In the genomic region with DNA sequence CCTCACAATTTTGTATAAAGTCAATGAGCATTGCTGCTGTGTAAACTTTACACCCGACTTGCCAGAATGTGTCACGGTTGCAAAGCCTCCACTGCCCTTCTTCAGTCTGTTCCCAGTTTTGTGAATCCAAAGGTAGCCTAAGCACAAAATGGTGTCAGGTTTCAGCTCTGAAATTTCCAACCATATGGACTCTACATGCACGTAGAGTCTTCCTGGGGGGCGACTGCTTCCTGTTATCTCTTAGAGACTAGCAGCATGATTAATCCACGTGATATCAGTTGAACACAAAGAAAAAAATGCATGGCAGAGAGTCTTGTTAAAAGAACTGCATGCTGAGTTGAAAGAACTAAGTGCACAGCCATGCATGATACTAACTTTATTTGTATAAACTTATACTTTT, we compare ENCODE assay signal across 1 cellular context.
TF ChIP-seq lines count a peak whose summit lies in the region.

No MANE protein-coding gene starts in this region.

TF ChIP-seq in IMR-90, 13 proteins besides CTCF, POLR2A, EP300 and RAD21 (continued from another document):
- TF ChIP-seq, protein P1, sequence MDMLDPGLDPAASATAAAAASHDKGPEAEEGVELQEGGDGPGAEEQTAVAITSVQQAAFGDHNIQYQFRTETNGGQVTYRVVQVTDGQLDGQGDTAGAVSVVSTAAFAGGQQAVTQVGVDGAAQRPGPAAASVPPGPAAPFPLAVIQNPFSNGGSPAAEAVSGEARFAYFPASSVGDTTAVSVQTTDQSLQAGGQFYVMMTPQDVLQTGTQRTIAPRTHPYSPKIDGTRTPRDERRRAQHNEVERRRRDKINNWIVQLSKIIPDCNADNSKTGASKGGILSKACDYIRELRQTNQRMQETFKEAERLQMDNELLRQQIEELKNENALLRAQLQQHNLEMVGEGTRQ (IDR thresholded peaks at IDR 0.05; ENCODE audit: low read depth, low read length): no peak
- TF ChIP-seq CEBPB (IDR thresholded peaks at IDR 0.05; ENCODE audit: low read depth, low read length) (no peak), NFE2L2 (IDR thresholded peaks at IDR 0.05; ENCODE audit: low read depth, low read length) (no peak), FOS (IDR thresholded peaks at IDR 0.05; ENCODE audit: low read depth, low read length) (no peak), MAZ (IDR thresholded peaks at IDR 0.05; ENCODE audit: borderline replicate concordance, low read depth, low read length) (no peak), CHD1 (IDR thresholded peaks at IDR 0.05; ENCODE audit: low read depth, low read length) (no peak), RFX5 (IDR thresholded peaks at IDR 0.05; ENCODE audit: low read depth, low read length) (no peak), BHLHE40 (IDR thresholded peaks at IDR 0.05; ENCODE audit: low read depth, low read length) (no peak), MXI1 (IDR thresholded peaks at IDR 0.05; ENCODE audit: borderline replicate concordance, low read depth, low read length) (no peak), SMC3 (IDR thresholded peaks at IDR 0.05; ENCODE audit: low read depth, low read length) (no peak)
- TF ChIP-seq, protein P2, sequence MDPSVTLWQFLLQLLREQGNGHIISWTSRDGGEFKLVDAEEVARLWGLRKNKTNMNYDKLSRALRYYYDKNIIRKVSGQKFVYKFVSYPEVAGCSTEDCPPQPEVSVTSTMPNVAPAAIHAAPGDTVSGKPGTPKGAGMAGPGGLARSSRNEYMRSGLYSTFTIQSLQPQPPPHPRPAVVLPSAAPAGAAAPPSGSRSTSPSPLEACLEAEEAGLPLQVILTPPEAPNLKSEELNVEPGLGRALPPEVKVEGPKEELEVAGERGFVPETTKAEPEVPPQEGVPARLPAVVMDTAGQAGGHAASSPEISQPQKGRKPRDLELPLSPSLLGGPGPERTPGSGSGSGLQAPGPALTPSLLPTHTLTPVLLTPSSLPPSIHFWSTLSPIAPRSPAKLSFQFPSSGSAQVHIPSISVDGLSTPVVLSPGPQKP (IDR thresholded peaks at IDR 0.05; ENCODE audit: borderline replicate concordance, low read depth, low read length): no peak
